Comparison of ENCODE assay signal across 1 cellular context in the genomic region with DNA sequence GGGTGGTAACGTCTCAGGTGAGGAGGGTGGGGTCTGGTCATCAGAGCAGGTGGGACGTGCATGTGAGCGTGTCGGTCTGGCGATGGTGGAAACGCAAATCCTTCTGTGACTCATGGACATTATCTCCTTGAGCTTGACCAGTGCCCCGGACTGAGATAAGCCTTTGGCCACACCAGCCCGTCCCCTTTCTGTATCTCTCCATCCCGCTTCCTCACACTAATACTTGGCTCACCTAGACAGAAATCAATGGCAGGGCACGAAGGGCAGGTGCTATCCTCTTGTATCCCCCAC.
TF ChIP-seq lines count a peak whose summit lies in the region.

No MANE protein-coding gene starts in this region.

TF ChIP-seq in HepG2, 621 proteins besides CTCF, POLR2A, EP300 and RAD21:
- TF ChIP-seq ZNF124 (CRISPR knock-in tag; IDR thresholded peaks at IDR 0.05) (no peak), ZBTB42 (CRISPR knock-in tag; IDR thresholded peaks at IDR 0.05) (no peak)
TF ChIP-seq in HepG2: peak in this region for 0.
